In the genomic region with DNA sequence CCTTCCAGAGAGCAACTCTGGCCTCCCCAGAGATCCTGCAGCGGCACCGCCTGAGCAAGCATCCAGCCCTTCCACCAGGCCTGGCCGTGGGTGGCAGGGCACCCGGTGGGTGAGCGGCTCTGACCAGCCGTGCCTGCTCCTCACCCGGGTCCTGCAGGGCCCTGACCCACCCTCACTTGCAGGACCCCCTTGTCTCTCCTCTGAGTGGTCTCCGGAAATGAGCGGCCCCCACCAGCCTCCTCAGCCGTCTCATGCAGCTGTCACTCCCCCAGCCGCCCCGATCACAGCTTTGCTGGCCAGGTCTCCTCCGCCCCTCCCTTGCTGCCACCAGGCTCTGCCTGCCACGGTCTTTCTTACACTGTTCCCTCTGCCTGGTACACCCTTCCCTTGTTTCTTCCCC, we compare ENCODE assay signal across 17 cellular contexts.
DNase-seq lines count a peak whose midpoint lies in the region; ATAC-seq, FAIRE-seq and TF ChIP-seq lines count a peak whose summit lies in the region.
"Had no signal": no experiment of that assay in that cellular context is flagged by ENCODE, and none has a peak within 500 bp of the region (broad histone marks: within the 10 kb centered on the region; RNA-seq: fewer than 3 reads in every experiment).

No MANE protein-coding gene starts in this region.

- H4K8ac ChIP-seq in H1 (ENCODE audit: extremely low read depth, insufficient read depth, low read length) = no peak overlapping the region

- H2AFZ ChIP-seq in H1 (ENCODE audit: low read length) = no peak overlapping the region

- no peaks in the 10 kb centered on the region for H3K36me3 Mint-ChIP-seq in mesothelial cell of epicardium
- H3K36me3 Mint-ChIP-seq: CD4-positive, alpha-beta memory T cell had no signal

- H4K20me1 ChIP-seq in H1 (replicated peaks in 1 of 2; ENCODE audit: control insufficient read depth in 1 of 2, insufficient read depth in 2 of 2, low read length in 2 of 2) = no peaks in the 10 kb centered on the region

- no peaks in the 10 kb centered on the region for H3K79me2 ChIP-seq in H1 (ENCODE audit: control insufficient read depth in 1 of 2, insufficient read depth in 2 of 2, low read length in 2 of 2)

- peak overlapping the region; percentile 93; the same call in 1 of the 2 replicates for H2BK5ac ChIP-seq in H1 (ENCODE audit: low read depth, low read length)

- H3K4ac ChIP-seq in H1 (replicated peaks; ENCODE audit: insufficient read length, low read depth, low read length) = peak overlapping the region; percentile 75

- no peak overlapping the region for H2AK5ac ChIP-seq in H1 (ENCODE audit: low read depth, low read length)

- ATAC-seq in stimulated activated naive CD8-positive, alpha-beta T cell treated with anti-CD3 and anti-CD28 coated beads, Interleukin-15, amount 100 ng/mL, for 72 hours = peak; percentile 16
- no peak for ATAC-seq in stimulated activated naive CD8-positive, alpha-beta T cell treated with anti-CD3 and anti-CD28 coated beads, Interleukin-15, Interleukin-2, amounts not matched to agents 100 U/mL and 50 U/mL, for 24 hours

- H2BK12ac ChIP-seq in H1 (ENCODE audit: low read depth, low read length) = peak overlapping the region; percentile 75; the same call in 1 of the 2 replicates

- peaks cover 0 to 9% of the 10 kb centered on the region in 2 donors for H3K9me3 Mint-ChIP-seq in stimulated activated naive CD8-positive, alpha-beta T cell treated with anti-CD3 and anti-CD28 coated beads, Interleukin-15, amount 100 ng/mL, for 72 hours
- no peaks in the 10 kb centered on the region for H3K9me3 Mint-ChIP-seq in mesothelial cell of epicardium
- H3K9me3 Mint-ChIP-seq: CD4-positive, alpha-beta memory T cell had no signal

- CTCF ChIA-PET in H1 (lab: Charles Lee; ENCODE audit: partially characterized antibody) = interaction anchor here (2.3 kb wide), 1 partner anchor 9 kb away, joined by 8 read pairs; no protein-coding TSS in a partner anchor

- POLR2A ChIA-PET in H1 (lab: Charles Lee; ENCODE audit: partially characterized antibody) = no interaction called here

- no peaks in the 10 kb centered on the region for H3K4me1 Mint-ChIP-seq in stimulated activated naive CD8-positive, alpha-beta T cell treated with anti-CD3 and anti-CD28 coated beads, Interleukin-15, amount 100 ng/mL, for 72 hours
- peaks cover 34% of the 10 kb centered on the region for H3K4me1 Mint-ChIP-seq in mesothelial cell of epicardium
- H3K4me1 Mint-ChIP-seq: CD4-positive, alpha-beta memory T cell had no signal

- no peak for FAIRE-seq in H1 (lab: Jason Lieb, UNC)
- FAIRE-seq in GM19239 (lab: Jason Lieb, UNC) = no peak
- FAIRE-seq: D721Med, GM12892 had no signal

- H3K9ac ChIP-seq in H1 (replicated peaks in 1 of 4; ENCODE audit: extremely low read depth in 1 of 4, low read depth in 3 of 4, low read length in 3 of 4) = no peak overlapping the region

- no peak overlapping the region for H3K4me2 ChIP-seq in H1 (ENCODE audit: insufficient read depth in 1 of 2, low read depth in 2 of 2, low read length in 2 of 2)

- H2BK20ac ChIP-seq in H1 (ENCODE audit: low read length) = peak overlapping the region; percentile 86; the same call in 1 of the 2 replicates

- WGBS in H1 (ENCODE audit: extremely low coverage in 1 of 2, insufficient coverage in 1 of 2, insufficient read length in 1 of 2, insufficient replicate concordance in 2 of 2, low coverage in 1 of 2, low lambda C conversion rate in 2 of 2, missing lambda C conversion rate in 1 of 2), 2 experiments = 98% methylated on average over 10 of the region's 14 CpGs; no CpG with 5 or more reads in 1 of the 2 experiments
- WGBS in spleen, 5 donors = 88 to 93% (median 91%) methylated on average over 11 to 14 of the region's 14 CpGs

- no peak overlapping the region for H4K5ac ChIP-seq in H1 (ENCODE audit: insufficient read length, low read depth, low read length)

- H3K27ac ChIP-seq in H1 (ENCODE audit: low read depth, low read length) (no peak overlapping the region), spleen (peak overlapping the region in 7 of 8 donors; percentile 15 to 73 (median 63))
- H3K27ac ChIP-seq: C4-2B had no signal

- H3K18ac ChIP-seq in H1 (ENCODE audit: extremely low read depth, low read length) = peak overlapping the region; percentile 78

- H3K14ac ChIP-seq in H1 (ENCODE audit: insufficient read length) = no peak overlapping the region

- H3K9me3 ChIP-seq in H1 (ENCODE audit: insufficient read depth in 2 of 2, low read depth in 1 of 2, low read length in 1 of 2) (no peaks in the 10 kb centered on the region; a peak in 1 of 4 replicates), spleen (no peaks in the 10 kb centered on the region)

- TF ChIP-seq RAD21 in H1 (IDR thresholded peaks at IDR 0.05 in 1 of 2, conservative IDR thresholded peaks at IDR 0.05 in 1 of 2; ENCODE audit: low read depth in 2 of 2, low read length in 2 of 2) = no peak

- H3K4me3 ChIP-seq in H1 (ENCODE audit: extremely low read depth in 1 of 4, insufficient read depth in 2 of 4, low read depth in 3 of 4, low read length in 4 of 4) = no peak overlapping the region
- H3K4me3 ChIP-seq in spleen = no peak overlapping the region

- intact Hi-C loops in spleen (cut with DNase I; ENCODE audit: low total_unique reads) = no loop called here

- TF ChIP-seq CTCF in H1 (IDR thresholded peaks at IDR 0.05; ENCODE audit: control extremely low read depth in 1 of 3, insufficient read depth in 1 of 3, low read depth in 1 of 3, low read length in 3 of 3) (no peak), mesothelial cell of epicardium (IDR thresholded peaks at IDR 0.05; ENCODE audit: unreplicated experiment) (no peak), spleen (IDR thresholded peaks at IDR 0.05 in 8 of 11, conservative IDR thresholded peaks at IDR 0.05 in 3 of 11) (no peak)

- no peak overlapping the region for H3K56ac ChIP-seq in H1 (replicated peaks; ENCODE audit: insufficient read length, low read depth, low read length)

- peak overlapping the region; percentile 96 for H4K91ac ChIP-seq in H1 (replicated peaks; ENCODE audit: insufficient read length, low read length)

- H2BK120ac ChIP-seq in H1 (replicated peaks; ENCODE audit: low read depth, low read length) = no peak overlapping the region

- no peak overlapping the region for H3K27ac Mint-ChIP-seq in stimulated activated naive CD8-positive, alpha-beta T cell treated with anti-CD3 and anti-CD28 coated beads, Interleukin-15, amount 100 ng/mL, for 72 hours
- peak overlapping the region; percentile 37 for H3K27ac Mint-ChIP-seq in mesothelial cell of epicardium
- H3K27ac Mint-ChIP-seq: CD4-positive, alpha-beta memory T cell had no signal

- no peak for DNase-seq in stimulated activated naive CD8-positive, alpha-beta T cell treated with anti-CD3 and anti-CD28 coated beads, Interleukin-15, amount 100 ng/mL, for 72 hours
- no peak for DNase-seq in stimulated activated naive CD8-positive, alpha-beta T cell treated with anti-CD3 and anti-CD28 coated beads, Interleukin-15, Interleukin-2, amounts not matched to agents 100 U/mL and 50 U/mL, for 24 hours
- DNase-seq in H1 (ENCODE audit: low read depth in 1 of 2, low spot score in 2 of 2) = no peak
- no peak for DNase-seq in mesothelial cell of epicardium (ENCODE audit: low spot score in 2 of 2, unreplicated experiment in 2 of 2)
- DNase-seq in spleen = peak; percentile 75
- DNase-seq in GM19239 (ENCODE audit: insufficient read length, low spot score) = no peak
- no peak for DNase-seq in C1 segment of cervical spinal cord (lab: John Stamatoyannopoulos, UW)
- DNase-seq in kidney tubule cell (ENCODE audit: low spot score) = no peak
- DNase-seq: 8988T; AML-193; CD4-positive, alpha-beta memory T cell; COR-L47; DND-41; GDM1 had no signal

- TF ChIP-seq POLR2A in H1 (IDR thresholded peaks at IDR 0.05; ENCODE audit: control extremely low read depth in 1 of 2, low read depth in 2 of 2, low read length in 2 of 2) (no peak), spleen (IDR thresholded peaks at IDR 0.05) (no peak)

- H3K27me3 ChIP-seq in H1 (replicated peaks in 1 of 4; ENCODE audit: control insufficient read depth in 3 of 4, extremely low read depth in 1 of 4, insufficient read depth in 3 of 4, low read length in 3 of 4) (no peaks in the 10 kb centered on the region), spleen (replicated peaks in 1 of 7) (no peaks in the 10 kb centered on the region)

- H3K27me3 Mint-ChIP-seq in stimulated activated naive CD8-positive, alpha-beta T cell treated with anti-CD3 and anti-CD28 coated beads, Interleukin-15, amount 100 ng/mL, for 72 hours = no peaks in the 10 kb centered on the region
- no peaks in the 10 kb centered on the region for H3K27me3 Mint-ChIP-seq in mesothelial cell of epicardium (ENCODE audit: low read depth)
- H3K27me3 Mint-ChIP-seq: CD4-positive, alpha-beta memory T cell had no signal

- H3K36me3 ChIP-seq in H1 (ENCODE audit: control insufficient read depth in 2 of 4, insufficient read depth in 4 of 4, low read length in 3 of 4) (no peaks in the 10 kb centered on the region), spleen (no peaks in the 10 kb centered on the region)

- H3K4me1 ChIP-seq in H1 (replicated peaks in 1 of 4; ENCODE audit: control insufficient read depth in 3 of 4, insufficient read depth in 4 of 4, low read length in 3 of 4) (peaks cover 0 to 11% (median 4%) of the 10 kb centered on the region in 4 experiments; a peak in 4 of 7 replicates), spleen (peaks cover 0 to 23% (median 12%) of the 10 kb centered on the region in 6 donors)

- H3K4me3 Mint-ChIP-seq in stimulated activated naive CD8-positive, alpha-beta T cell treated with anti-CD3 and anti-CD28 coated beads, Interleukin-15, amount 100 ng/mL, for 72 hours = no peak overlapping the region
- no peak overlapping the region for H3K4me3 Mint-ChIP-seq in mesothelial cell of epicardium
- H3K4me3 Mint-ChIP-seq: CD4-positive, alpha-beta memory T cell had no signal

- no peak for TF ChIP-seq EP300 in H1 (IDR thresholded peaks at IDR 0.05; ENCODE audit: borderline replicate concordance in 1 of 2, low read depth in 2 of 2, low read length in 2 of 2)

- no peak overlapping the region for H3K23ac ChIP-seq in H1 (ENCODE audit: insufficient read length)

- H2BK15ac ChIP-seq in H1 (ENCODE audit: low read length) = no peak overlapping the region

- H3K79me1 ChIP-seq in H1 (ENCODE audit: low read depth, low read length) = no peaks in the 10 kb centered on the region

- H3K23me2 ChIP-seq in H1 (ENCODE audit: low read depth, low read length) = no peaks in the 10 kb centered on the region

TF ChIP-seq in H1, 55 proteins besides CTCF, POLR2A, EP300 and RAD21 (continues in another document):
- TF ChIP-seq GABPA (IDR thresholded peaks at IDR 0.05; ENCODE audit: borderline replicate concordance, insufficient read depth, low read length) (no peak), TAF7 (optimal IDR thresholded peaks at IDR 0.05; ENCODE audit: borderline replicate concordance, low read depth, low read length) (no peak), TBP (IDR thresholded peaks at IDR 0.05; ENCODE audit: low read depth, low read length) (no peak), JUN (IDR thresholded peaks at IDR 0.05; ENCODE audit: low read depth, low read length) (no peak)
